In genomic region chr15:65033659-65034269, GRCh38 we compare ENCODE assay signal across 8 cellular contexts. TPM values are rescaled to one million over a fixed set of nuclear protein-coding genes. Genes with fewer than 3 reads are reported as not detected.
DNase-seq lines count a peak whose midpoint lies in the region; ATAC-seq and TF ChIP-seq lines count a peak whose summit lies in the region.

No MANE protein-coding gene starts in this region.

- in situ Hi-C loops in GM13976 (cut with MboI; ENCODE audit: low sequenced_read_pairs, unreplicated experiment), result loop anchor here (25.0 kb wide), 1 partner anchor 254 kb away; the partner anchor contains the start of genes PARP16 and RNU5A-1
- in situ Hi-C loops in astrocyte of the spinal cord (cut with HindIII; ENCODE audit: low sequenced_read_pairs), result no loop called here

- ATAC-seq in right lobe of liver (peak; percentile 36 to 59 (median 56)), GM21528 (IDR thresholded peaks at IDR 0.05; ENCODE audit: low FRiP score, unreplicated experiment) (no peak), HG03139 (IDR thresholded peaks at IDR 0.05; ENCODE audit: unreplicated experiment) (no peak)

- no peaks in the 10 kb centered on the region for H3K9me3 ChIP-seq in right lobe of liver

- intact Hi-C loops in right lobe of liver (cut with DNase I), result loop anchor here (5.0 to 10.0 kb wide), 2 partner anchors 69 to 241 kb away; no protein-coding TSS in a partner anchor

- DNase-seq in AG09319 (ENCODE audit: extremely low read depth, low read depth) (no peak), GM13976 (ENCODE audit: low spot score) (peak; percentile 71), NCI-H748 treated with DMSO at 0.1 percent for 48 hours (lab: John Stamatoyannopoulos, UW) (peak; percentile 23), astrocyte of the spinal cord (ENCODE audit: low read depth, low spot score) (peak; percentile 49), right lobe of liver (no peak), islet precursor cell (no peak)

- H3K36me3 ChIP-seq in right lobe of liver, result no peaks in the 10 kb centered on the region

- peak overlapping the region; percentile 4 to 69 (median 28) for H3K27ac ChIP-seq in right lobe of liver

- H3K27me3 ChIP-seq in right lobe of liver, result no peaks in the 10 kb centered on the region

- H3K4me1 ChIP-seq in right lobe of liver, result peaks cover 0 to 17% (median 7%) of the 10 kb centered on the region in 4 donors

- TF ChIP-seq CTCF in AG09319 (IDR thresholded peaks at IDR 0.05; ENCODE audit: low read depth, low read length) (peak; percentile 78), GM13976 (IDR thresholded peaks at IDR 0.05; ENCODE audit: borderline replicate concordance, control extremely low read depth, extremely low read depth, insufficient read depth, missing control alignments) (peak; percentile 67), astrocyte of the spinal cord (IDR thresholded peaks at IDR 0.05; ENCODE audit: low read depth, low read length) (peak; percentile 69), right lobe of liver (IDR thresholded peaks at IDR 0.05) (peak; percentile 59 to 66 (median 62))

- no peak for TF ChIP-seq POLR2A in right lobe of liver (IDR thresholded peaks at IDR 0.05)

- H3K4me3 ChIP-seq in astrocyte of the spinal cord (ENCODE audit: low read depth, low read length), result no peak overlapping the region
- no peak overlapping the region for H3K4me3 ChIP-seq in right lobe of liver

- WGBS in right lobe of liver (ENCODE audit: insufficient coverage, low coverage, low lambda C conversion rate, missing lambda C conversion rate), result 4% methylated on average over 4 of the region's 4 CpGs

RNA-seq across cellular contexts. Expression of gene MTFMT, which starts 4.3 kb away (rescaled TPM):
- total RNA-seq in right lobe of liver, result 10 to 100 TPM in 5 of 6 experiments, 1 to 10 TPM in 1; 9.2 to 24.3 (median 13.0) TPM

RNA-seq across cellular contexts. Expression of gene SLC51B, which starts 11.4 kb away (rescaled TPM):
- 10 to 100 TPM in 1 of 6 experiments, 1 to 10 TPM in 4, under 1 TPM in 1; 0.32 to 10.1 (median 2.7) TPM for total RNA-seq in right lobe of liver

RNA-seq across cellular contexts. Expression of gene RASL12, which starts 34.0 kb away (rescaled TPM):
- 1 to 10 TPM in 1 of 6 experiments, under 1 TPM in 5; 0.07 to 1.5 (median 0.24) TPM for total RNA-seq in right lobe of liver

RNA-seq across cellular contexts. Expression of gene KBTBD13, which starts 42.8 kb away (rescaled TPM):
- total RNA-seq in right lobe of liver, result not detected

RNA-seq across cellular contexts. Expression of gene SPG21, which starts 44.0 kb away (rescaled TPM):
- total RNA-seq in right lobe of liver, result 10 to 100 TPM; 35.2 to 70.4 (median 52.2) TPM

Comparison
In these comparisons a context has a peak if more than half of its experiments do, and no peak if none do; other contexts are left out.
1. DNase-seq: peak in GM13976 (single experiment), NCI-H748 treated with DMSO at 0.1 percent for 48 hours (single experiment) and astrocyte of the spinal cord (single experiment); none in AG09319 (single experiment), right lobe of liver (0 of 3) and islet precursor cell (single experiment).
2. ATAC-seq: peak in right lobe of liver (4 of 4); none in GM21528 (single experiment) and HG03139 (single experiment).
3. Peak in every context shown above with its lines, with median percentiles within 50 percentile points of each other: CTCF ChIP-seq.